ENCODE assay signal across 27 cellular contexts in genomic region chr1:7424352-7424890, GRCh38.
DNase-seq lines count a peak whose midpoint lies in the region; ATAC-seq and TF ChIP-seq lines count a peak whose summit lies in the region.
"Had no signal": no experiment of that assay in that cellular context is flagged by ENCODE, and none has a peak within 500 bp of the region (broad histone marks: within the 10 kb centered on the region; RNA-seq: fewer than 3 reads in every experiment).

No MANE protein-coding gene starts in this region.

- TF ChIP-seq CTCF in CD14-positive monocyte (IDR thresholded peaks at IDR 0.05) (no peak), IMR-90 (conservative IDR thresholded peaks at IDR 0.05; ENCODE audit: low read depth, low read length) (no peak), choroid plexus epithelial cell (conservative IDR thresholded peaks at IDR 0.05; ENCODE audit: low read depth, low read length) (no peak), Calu3 (IDR thresholded peaks at IDR 0.05; ENCODE audit: unreplicated experiment) (no peak)

- peak overlapping the region; percentile 5 to 7; a peak in 2 of 4 replicates for H4K8ac ChIP-seq in IMR-90 (ENCODE audit: low read depth in 2 of 2, low read length in 2 of 2)
- no peak overlapping the region for H4K8ac ChIP-seq in mesendoderm (ENCODE audit: low read depth, low read length)

- H2AK5ac ChIP-seq in IMR-90 (ENCODE audit: low read depth, low read length) (peak overlapping the region; percentile 84), mesendoderm (ENCODE audit: low read length) (no peak overlapping the region)

- DNase-seq in CD14-positive monocyte (ENCODE audit: low spot score) (peak; percentile 7), IMR-90 (peak; percentile 63), choroid plexus epithelial cell (ENCODE audit: low read depth) (peak; percentile 78), mesenteric fat pad (ENCODE audit: low spot score) (peak; percentile 51), NCI-H1417 (lab: John Stamatoyannopoulos, UW) (no peak), mesendoderm (no peak), Calu3 (no peak), NCI-H146 treated with DMSO at 0.1 percent for 48 hours (lab: John Stamatoyannopoulos, UW; ENCODE audit: unreplicated experiment) (no peak)
- DNase-seq: activated CD4-positive, alpha-beta memory T cell treated with anti-CD3 and anti-CD28 coated beads, Interleukin-2, amount 10 ng/mL, durations not matched to agents 7 days and 5 days; activated CD8-positive, alpha-beta memory T cell treated with anti-CD3 and anti-CD28 coated beads, Interleukin-2, amount 50 U/mL, for 48 hours; DMS79 treated with DMSO at 0.1 percent for 48 hours; Karpas-422; mesenchymal stem cell; MV-4-11; naive thymus-derived CD4-positive, alpha-beta T cell; NCI-H446 treated with DMSO at 0.1 percent for 48 hours; NCI-H82; occipital lobe; stimulated activated CD4-positive, alpha-beta T cell treated with anti-CD3 and anti-CD28 coated beads, Interleukin-4, amount 100 ng/mL, for 24 hours; substantia nigra had no signal

- H3K14ac ChIP-seq in IMR-90 (replicated peaks; ENCODE audit: low read depth, low read length): no peak overlapping the region

- H3K9ac ChIP-seq in IMR-90 (ENCODE audit: low read depth, low read length): no peak overlapping the region
- H3K9ac ChIP-seq in mesendoderm (ENCODE audit: low read length): no peak overlapping the region

- TF ChIP-seq RAD21 in IMR-90 (IDR thresholded peaks at IDR 0.05; ENCODE audit: low read length): no peak

- H3K79me1 ChIP-seq in IMR-90 (ENCODE audit: low read depth in 1 of 2, low read length in 2 of 2) (no peaks in the 10 kb centered on the region), mesendoderm (ENCODE audit: low read length) (no peaks in the 10 kb centered on the region)

- intact Hi-C loops in CD14-positive monocyte (cut with micrococcal nuclease) (no loop called here), IMR-90 (cut with micrococcal nuclease) (no loop called here), Calu3 (cut with micrococcal nuclease; ENCODE audit: unreplicated experiment) (no loop called here)

- H3K36me3 ChIP-seq in IMR-90 (ENCODE audit: control insufficient read depth, insufficient read depth, low read length) (no peaks in the 10 kb centered on the region), mesendoderm (ENCODE audit: control insufficient read depth, insufficient read depth, low read length) (no peaks in the 10 kb centered on the region)
- H3K36me3 ChIP-seq: ascending aorta, heart left ventricle, upper lobe of left lung had no signal

- WGBS in IMR-90 (ENCODE audit: extremely low coverage in 2 of 2, insufficient read length in 1 of 2), 2 experiments: 53% methylated on average over 3 of the region's 9 CpGs; no CpG with 5 or more reads in 1 of the 2 experiments
- WGBS in mesendoderm (ENCODE audit: extremely low coverage, insufficient coverage, low lambda C conversion rate): no CpG with 5 or more reads among the region's 9 CpGs

- H3K79me2 ChIP-seq in mesendoderm (ENCODE audit: control insufficient read depth, insufficient read depth, low read length): no peaks in the 10 kb centered on the region

- H3K4me2 ChIP-seq in IMR-90 (ENCODE audit: low read depth, low read length) (no peak overlapping the region), mesendoderm (ENCODE audit: low read length) (no peak overlapping the region)

- H3K9me3 Mint-ChIP-seq in CD14-positive monocyte (peaks cover 0 to 6% (median 2%) of the 10 kb centered on the region in 7 donors), Calu3 (ENCODE audit: low read depth, unreplicated experiment) (peaks cover 3% of the 10 kb centered on the region)
- H3K9me3 Mint-ChIP-seq: stimulated activated effector memory CD8-positive, alpha-beta T cell treated with anti-CD3 and anti-CD28 coated beads, Interleukin-12 subunit alpha, Interleukin-12 subunit beta, amount 100 ng/mL, for 72 hours had no signal

- H2BK15ac ChIP-seq in IMR-90 (ENCODE audit: low read depth, low read length) (no peak overlapping the region), mesendoderm (replicated peaks; ENCODE audit: low read depth) (no peak overlapping the region)

- no peak overlapping the region for H4K91ac ChIP-seq in IMR-90 (ENCODE audit: insufficient read depth, low read depth, low read length)

- H2BK5ac ChIP-seq in IMR-90 (ENCODE audit: low read depth, low read length, poor library complexity, severe bottlenecking) (no peak overlapping the region), mesendoderm (ENCODE audit: low read length) (no peak overlapping the region)

- H2BK20ac ChIP-seq in IMR-90 (ENCODE audit: low read depth, low read length): no peak overlapping the region

- CTCF ChIA-PET in IMR-90 (lab: Yijun Ruan, JAX): interaction anchor here (0.5 kb wide), 1 partner anchor 609 kb away, joined by 3 read pairs; no protein-coding TSS in a partner anchor
- CTCF ChIA-PET in Calu3 (lab: Charles Lee): no interaction called here

- no peak overlapping the region for H2AK9ac ChIP-seq in IMR-90 (replicated peaks; ENCODE audit: low read depth, low read length, poor library complexity)

- peak overlapping the region; percentile 73 for H2AFZ ChIP-seq in IMR-90 (replicated peaks; ENCODE audit: low read length, poor library complexity)

- no peaks in the 10 kb centered on the region for H3K9me3 ChIP-seq in IMR-90 (ENCODE audit: control insufficient read depth, insufficient read depth, low read length)
- H3K9me3 ChIP-seq: ascending aorta, heart left ventricle, upper lobe of left lung had no signal

- H3K4ac ChIP-seq in IMR-90 (ENCODE audit: low read depth, low read length) (no peak overlapping the region), mesendoderm (ENCODE audit: low read depth, low read length) (no peak overlapping the region)

- no peak overlapping the region for H3K18ac ChIP-seq in IMR-90 (ENCODE audit: low read depth, low read length)
- H3K18ac ChIP-seq in mesendoderm (ENCODE audit: low read length): no peak overlapping the region

- H3K23ac ChIP-seq in IMR-90 (ENCODE audit: low read depth, low read length) (no peak overlapping the region), mesendoderm (ENCODE audit: low read length) (no peak overlapping the region)

- H3K4me3 ChIP-seq in IMR-90 (ENCODE audit: insufficient read depth, low read depth, low read length): no peak overlapping the region
- H3K4me3 ChIP-seq in choroid plexus epithelial cell (ENCODE audit: low read depth, low read length): no peak overlapping the region
- no peak overlapping the region for H3K4me3 ChIP-seq in mesendoderm (ENCODE audit: low read length)
- H3K4me3 ChIP-seq: ascending aorta, GM12878, heart left ventricle, upper lobe of left lung had no signal

- H3K56ac ChIP-seq in IMR-90 (ENCODE audit: extremely low read depth, insufficient read depth, low read length) (no peak overlapping the region), mesendoderm (ENCODE audit: low read length) (no peak overlapping the region)

- ATAC-seq in IMR-90 (ENCODE audit: low read depth): no peak; the same call in 1 of the 2 replicates
- ATAC-seq: activated CD4-positive, CD25-positive, alpha-beta regulatory T cell treated with anti-CD3 and anti-CD28 coated beads, Interleukin-2, amount 50 U/mL, for 24 hours; GM12878; heart left ventricle; naive thymus-derived CD4-positive, alpha-beta T cell; stimulated activated effector memory CD8-positive, alpha-beta T cell treated with anti-CD3 and anti-CD28 coated beads, Interleukin-12 subunit alpha, Interleukin-12 subunit beta, amount 100 ng/mL, for 72 hours had no signal

- H3K27ac Mint-ChIP-seq in CD14-positive monocyte (no peak overlapping the region), Calu3 (ENCODE audit: unreplicated experiment) (no peak overlapping the region)
- H3K27ac Mint-ChIP-seq: activated CD4-positive, alpha-beta memory T cell treated with anti-CD3 and anti-CD28 coated beads, Interleukin-2, amount 10 ng/mL, durations not matched to agents 7 days and 5 days; activated naive CD8-positive, alpha-beta T cell; naive thymus-derived CD4-positive, alpha-beta T cell; stimulated activated effector memory CD8-positive, alpha-beta T cell treated with anti-CD3 and anti-CD28 coated beads, Interleukin-12 subunit alpha, Interleukin-12 subunit beta, amount 100 ng/mL, for 72 hours had no signal

- no peak overlapping the region for H3K27ac ChIP-seq in IMR-90 (ENCODE audit: insufficient read depth, low read length)
- H3K27ac ChIP-seq in mesendoderm (ENCODE audit: low read depth, low read length): no peak overlapping the region
- H3K27ac ChIP-seq: ascending aorta, heart left ventricle, upper lobe of left lung had no signal

- H3K36me3 Mint-ChIP-seq in CD14-positive monocyte (no peaks in the 10 kb centered on the region), Calu3 (ENCODE audit: insufficient read depth, unreplicated experiment) (no peaks in the 10 kb centered on the region)
- H3K36me3 Mint-ChIP-seq: activated naive CD8-positive, alpha-beta T cell; naive thymus-derived CD4-positive, alpha-beta T cell; stimulated activated effector memory CD8-positive, alpha-beta T cell treated with anti-CD3 and anti-CD28 coated beads, Interleukin-12 subunit alpha, Interleukin-12 subunit beta, amount 100 ng/mL, for 72 hours had no signal

- BruUV-seq in IMR-90 (replicated peaks; lab: Mats Ljungman, UMichigan) (no TSS peak), Calu3 (replicated peaks; lab: Mats Ljungman, UMichigan) (no TSS peak)

- POLR2A ChIA-PET in IMR-90 (lab: Charles Lee; ENCODE audit: unreplicated experiment): no interaction called here

- no peak overlapping the region for H2BK120ac ChIP-seq in IMR-90 (ENCODE audit: low read depth, low read length)
- H2BK120ac ChIP-seq in mesendoderm (ENCODE audit: low read depth, low read length): no peak overlapping the region

- H4K5ac ChIP-seq in IMR-90 (ENCODE audit: low read depth, low read length) (no peak overlapping the region), mesendoderm (ENCODE audit: low read length) (no peak overlapping the region)

- H3K4me1 ChIP-seq in IMR-90 (ENCODE audit: control insufficient read depth, insufficient read depth, low read length) (peaks cover 9% of the 10 kb centered on the region), mesendoderm (ENCODE audit: control insufficient read depth, low read depth, low read length) (no peaks in the 10 kb centered on the region)
- H3K4me1 ChIP-seq: ascending aorta, upper lobe of left lung had no signal

- H3K9me1 ChIP-seq in IMR-90 (ENCODE audit: insufficient read depth, low read length): 0 out of 2 replicates have a peak, but pooled peaks cover 2% of the 10 kb centered on the region

- dilution Hi-C loops in IMR-90 (cut with HindIII; ENCODE audit: low sequenced_read_pairs, unreplicated experiment): no loop called here

- peaks cover 2 to 9% (median 4%) of the 10 kb centered on the region in 3 donors for H3K27me3 Mint-ChIP-seq in CD14-positive monocyte (ENCODE audit: low read depth in 3 of 3)
- peaks cover 25% of the 10 kb centered on the region for H3K27me3 Mint-ChIP-seq in Calu3 (ENCODE audit: unreplicated experiment)
- H3K27me3 Mint-ChIP-seq: activated CD4-positive, alpha-beta memory T cell treated with anti-CD3 and anti-CD28 coated beads, Interleukin-2, amount 10 ng/mL, durations not matched to agents 7 days and 5 days had no signal

- H3K27me3 ChIP-seq in IMR-90 (ENCODE audit: control insufficient read depth, insufficient read depth, low read length): no peaks in the 10 kb centered on the region
- no peaks in the 10 kb centered on the region for H3K27me3 ChIP-seq in mesendoderm (ENCODE audit: insufficient read depth, low read length, poor library complexity)
- H3K27me3 ChIP-seq: ascending aorta, heart left ventricle, upper lobe of left lung had no signal

- no peak overlapping the region for H3K4me3 Mint-ChIP-seq in CD14-positive monocyte
- no peak overlapping the region for H3K4me3 Mint-ChIP-seq in Calu3 (ENCODE audit: low read depth, unreplicated experiment)
- H3K4me3 Mint-ChIP-seq: activated CD4-positive, alpha-beta memory T cell treated with anti-CD3 and anti-CD28 coated beads, Interleukin-2, amount 10 ng/mL, durations not matched to agents 7 days and 5 days; activated naive CD8-positive, alpha-beta T cell; naive thymus-derived CD4-positive, alpha-beta T cell; stimulated activated effector memory CD8-positive, alpha-beta T cell treated with anti-CD3 and anti-CD28 coated beads, Interleukin-12 subunit alpha, Interleukin-12 subunit beta, amount 100 ng/mL, for 72 hours had no signal

- H3K4me1 Mint-ChIP-seq in CD14-positive monocyte (no peaks in the 10 kb centered on the region), Calu3 (ENCODE audit: low read depth, unreplicated experiment) (no peaks in the 10 kb centered on the region)
- H3K4me1 Mint-ChIP-seq: activated CD4-positive, alpha-beta memory T cell treated with anti-CD3 and anti-CD28 coated beads, Interleukin-2, amount 10 ng/mL, durations not matched to agents 7 days and 5 days; stimulated activated effector memory CD8-positive, alpha-beta T cell treated with anti-CD3 and anti-CD28 coated beads, Interleukin-12 subunit alpha, Interleukin-12 subunit beta, amount 100 ng/mL, for 72 hours had no signal

- no peak for TF ChIP-seq POLR2A in IMR-90 (IDR thresholded peaks at IDR 0.05; ENCODE audit: low read depth, low read length)

- H4K20me1 ChIP-seq in IMR-90 (ENCODE audit: insufficient read depth, low read length): no peaks in the 10 kb centered on the region

- in situ Hi-C loops in IMR-90 (cut with MboI; ENCODE audit: low sequenced_read_pairs): no loop called here

Comparison
In these comparisons a context has a peak if more than half of its experiments do, and no peak if none do; other contexts are left out.
1. DNase-seq: peak in CD14-positive monocyte (single experiment), IMR-90 (single experiment), choroid plexus epithelial cell (single experiment) and mesenteric fat pad (single experiment); none in NCI-H1417 (0 of 3), mesendoderm (single experiment), Calu3 (single experiment) and NCI-H146 treated with DMSO at 0.1 percent for 48 hours (single experiment).